ENCODE assay signal across 1 cellular context in the genomic region with DNA sequence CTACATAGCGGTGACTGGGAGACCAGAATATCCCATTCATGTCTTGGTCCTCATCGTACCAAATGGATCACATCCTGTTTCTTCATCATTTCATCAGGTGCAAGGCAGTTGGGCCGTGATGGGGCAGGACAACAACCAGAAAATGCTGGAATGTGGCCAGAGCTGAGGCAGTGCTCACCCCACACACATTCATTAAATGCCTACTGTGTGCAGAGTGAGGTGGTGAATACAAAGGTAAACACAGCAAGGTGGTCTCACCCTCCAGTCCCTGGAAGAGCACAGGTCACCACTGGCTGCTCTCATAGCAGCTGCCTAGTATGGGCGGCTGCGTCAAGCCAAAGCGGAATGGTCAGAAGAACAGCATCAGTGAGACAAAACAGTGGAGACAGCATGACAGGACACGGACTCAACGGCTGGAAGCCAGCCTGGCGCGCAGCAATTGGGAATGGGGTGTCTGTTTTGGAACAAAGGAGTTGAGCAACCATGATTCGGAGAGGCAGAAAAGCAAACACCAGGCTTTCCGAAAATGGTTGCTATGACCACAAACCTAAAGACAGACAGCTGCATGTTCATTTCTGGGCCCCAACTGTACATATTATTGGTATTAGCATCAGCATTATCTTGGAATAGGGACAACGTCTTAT.
TF ChIP-seq lines count a peak whose summit lies in the region.

No MANE protein-coding gene starts in this region.

TF ChIP-seq in liver, 16 proteins besides CTCF, POLR2A, EP300 and RAD21 (continued from another document):
- TF ChIP-seq, protein P1, sequence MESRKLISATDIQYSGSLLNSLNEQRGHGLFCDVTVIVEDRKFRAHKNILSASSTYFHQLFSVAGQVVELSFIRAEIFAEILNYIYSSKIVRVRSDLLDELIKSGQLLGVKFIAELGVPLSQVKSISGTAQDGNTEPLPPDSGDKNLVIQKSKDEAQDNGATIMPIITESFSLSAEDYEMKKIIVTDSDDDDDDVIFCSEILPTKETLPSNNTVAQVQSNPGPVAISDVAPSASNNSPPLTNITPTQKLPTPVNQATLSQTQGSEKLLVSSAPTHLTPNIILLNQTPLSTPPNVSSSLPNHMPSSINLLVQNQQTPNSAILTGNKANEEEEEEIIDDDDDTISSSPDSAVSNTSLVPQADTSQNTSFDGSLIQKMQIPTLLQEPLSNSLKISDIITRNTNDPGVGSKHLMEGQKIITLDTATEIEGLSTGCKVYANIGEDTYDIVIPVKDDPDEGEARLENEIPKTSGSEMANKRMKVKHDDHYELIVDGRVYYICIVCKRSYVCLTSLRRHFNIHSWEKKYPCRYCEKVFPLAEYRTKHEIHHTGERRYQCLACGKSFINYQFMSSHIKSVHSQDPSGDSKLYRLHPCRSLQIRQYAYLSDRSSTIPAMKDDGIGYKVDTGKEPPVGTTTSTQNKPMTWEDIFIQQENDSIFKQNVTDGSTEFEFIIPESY (IDR thresholded peaks at IDR 0.05) = no peak
- peak; percentile 38 for TF ChIP-seq FOXA2 (IDR thresholded peaks at IDR 0.05)
- no peak for TF ChIP-seq ATF3 (IDR thresholded peaks at IDR 0.05)
- TF ChIP-seq HNF4G (IDR thresholded peaks at IDR 0.05) = no peak
- TF ChIP-seq GABPA (IDR thresholded peaks at IDR 0.05 in 1 of 2, conservative IDR thresholded peaks at IDR 0.05 in 1 of 2) = no peak
